Comparison of ENCODE assay signal across 10 cellular contexts in genomic region chr6:11711994-11712698, GRCh38.
DNase-seq lines count a peak whose midpoint lies in the region; ATAC-seq and TF ChIP-seq lines count a peak whose summit lies in the region.
"Had no signal": no experiment of that assay in that cellular context is flagged by ENCODE, and none has a peak within 500 bp of the region (broad histone marks: within the 10 kb centered on the region; RNA-seq: fewer than 3 reads in every experiment).

No MANE protein-coding gene starts in this region.

- no peak for ATAC-seq in CD4-positive, alpha-beta T cell (ENCODE audit: poor library complexity)
- no peak for ATAC-seq in GM23338
- ATAC-seq in activated CD8-positive, alpha-beta T cell treated with anti-CD3 and anti-CD28 coated beads, Interleukin-2, amount 10 ng/mL, durations not matched to agents 7 days and 5 days: no peak
- peak; percentile 40 for ATAC-seq in left lung
- no peak for ATAC-seq in WTC11

- no peak for TF ChIP-seq CTCF in CD4-positive, alpha-beta T cell (IDR thresholded peaks at IDR 0.05)
- TF ChIP-seq CTCF in GM23338 (conservative IDR thresholded peaks at IDR 0.05; ENCODE audit: low read depth in 2 of 2): no peak
- TF ChIP-seq CTCF in left lung (IDR thresholded peaks at IDR 0.05): no peak
- TF ChIP-seq CTCF in WTC11 (IDR thresholded peaks at IDR 0.05): no peak

- H2AFZ ChIP-seq in GM23338: peak overlapping the region; percentile 78

- POLR2A ChIA-PET in CD4-positive, alpha-beta T cell (lab: Charles Lee): interaction anchor here (0.9 to 7.8 kb wide), 6 partner anchors 11 to 299 kb away, joined by 3 to 89 read pairs (median 10); partner anchors contain the start of gene HIVEP1
- POLR2A ChIA-PET in activated CD8-positive, alpha-beta T cell treated with anti-CD3 and anti-CD28 coated beads, Interleukin-2, amount 10 ng/mL, durations not matched to agents 7 days and 5 days (lab: Charles Lee): interaction anchor here (0.6 to 5.7 kb wide), 7 partner anchors 12 to 346 kb away, joined by 3 to 24 read pairs (median 4); no protein-coding TSS in a partner anchor
- POLR2A ChIA-PET in WTC11 (lab: Charles Lee): interaction anchor here (1.1 kb wide), 1 partner anchor 301 kb away, joined by 3 read pairs; no protein-coding TSS in a partner anchor

- no peak overlapping the region for H3K4me2 ChIP-seq in GM23338

- H3K36me3 ChIP-seq in GM23338 (ENCODE audit: insufficient read depth): no peaks in the 10 kb centered on the region
- no peaks in the 10 kb centered on the region for H3K36me3 ChIP-seq in left lung
- H3K36me3 ChIP-seq: right atrium auricular region had no signal

- H3K27me3 ChIP-seq in CD4-positive, alpha-beta T cell (ENCODE audit: control insufficient read depth, insufficient read depth, low read length): no peaks in the 10 kb centered on the region
- no peaks in the 10 kb centered on the region for H3K27me3 ChIP-seq in GM23338 (ENCODE audit: insufficient read depth)
- H3K27me3 ChIP-seq in left lung: no peaks in the 10 kb centered on the region
- H3K27me3 ChIP-seq: right atrium auricular region had no signal

- H3K4me3 Mint-ChIP-seq in CD4-positive, alpha-beta T cell: peak overlapping the region; percentile 44
- H3K4me3 Mint-ChIP-seq in GM23338 (no peak overlapping the region), WTC11 (no peak overlapping the region)
- H3K4me3 Mint-ChIP-seq in activated CD8-positive, alpha-beta T cell treated with anti-CD3 and anti-CD28 coated beads, Interleukin-2, amount 10 ng/mL, durations not matched to agents 7 days and 5 days: no peak overlapping the region

- H3K27ac ChIP-seq in CD4-positive, alpha-beta T cell (ENCODE audit: low read depth, low read length): peak overlapping the region; percentile 77
- H3K27ac ChIP-seq in GM23338 (ENCODE audit: low read depth) (no peak overlapping the region), left lung (peak overlapping the region; percentile 6 to 10)

- H3K79me2 ChIP-seq in GM23338 (replicated peaks; ENCODE audit: insufficient read depth): no peaks in the 10 kb centered on the region

- no peaks in the 10 kb centered on the region for H3K9me2 ChIP-seq in GM23338 (ENCODE audit: insufficient read depth)

- H3K9me3 ChIP-seq in CD4-positive, alpha-beta T cell (ENCODE audit: control insufficient read depth, low read length): no peaks in the 10 kb centered on the region
- no peaks in the 10 kb centered on the region for H3K9me3 ChIP-seq in left lung
- H3K9me3 ChIP-seq: right atrium auricular region had no signal

- no peaks in the 10 kb centered on the region for H3F3A ChIP-seq in GM23338 (replicated peaks; ENCODE audit: low read depth)

- H3K27me3 Mint-ChIP-seq in CD4-positive, alpha-beta T cell: no peaks in the 10 kb centered on the region
- peaks cover 4% of the 10 kb centered on the region for H3K27me3 Mint-ChIP-seq in GM23338 (ENCODE audit: insufficient read depth, low read depth, poor library complexity)
- H3K27me3 Mint-ChIP-seq in activated CD8-positive, alpha-beta T cell treated with anti-CD3 and anti-CD28 coated beads, Interleukin-2, amount 10 ng/mL, durations not matched to agents 7 days and 5 days (ENCODE audit: low read depth): no peaks in the 10 kb centered on the region
- H3K27me3 Mint-ChIP-seq in WTC11 (ENCODE audit: low read depth): no peaks in the 10 kb centered on the region

- no peaks in the 10 kb centered on the region for H3K4me1 ChIP-seq in GM23338 (ENCODE audit: insufficient read depth)
- H3K4me1 ChIP-seq in left lung: peaks cover 4 to 25% of the 10 kb centered on the region in 2 donors

- intact Hi-C loops in CD4-positive, alpha-beta T cell (cut with DNase I, micrococcal nuclease): loop anchor here (2.0 to 5.0 kb wide), 5 partner anchors 17 to 340 kb away; partner anchors contain the start of genes ADTRP (in 1 of the 2) and HIVEP1 (in 1 of the 2)
- intact Hi-C loops in left lung (cut with DNase I): no loop called here

- no peak for DNase-seq in CD4-positive, alpha-beta T cell
- no peak for DNase-seq in GM23338 (ENCODE audit: low spot score)
- DNase-seq in activated CD8-positive, alpha-beta T cell treated with anti-CD3 and anti-CD28 coated beads, Interleukin-2, amount 10 ng/mL, durations not matched to agents 7 days and 5 days: no peak
- no peak for DNase-seq in left lung
- no peak for DNase-seq in T-helper 9 cell
- no peak for DNase-seq in NCI-H2029 (lab: John Stamatoyannopoulos, UW)
- DNase-seq in WTC11 (ENCODE audit: low spot score): no peak
- DNase-seq in H4 (ENCODE audit: low spot score): no peak
- DNase-seq: KBM-7 had no signal

- H3K4me3 ChIP-seq in GM23338 (no peak overlapping the region), left lung (no peak overlapping the region)
- H3K4me3 ChIP-seq: right atrium auricular region had no signal

- peaks cover 5% of the 10 kb centered on the region for H3K36me3 Mint-ChIP-seq in CD4-positive, alpha-beta T cell (ENCODE audit: low read depth)
- no peaks in the 10 kb centered on the region for H3K36me3 Mint-ChIP-seq in GM23338 (ENCODE audit: low read depth)
- peaks cover 18% of the 10 kb centered on the region for H3K36me3 Mint-ChIP-seq in activated CD8-positive, alpha-beta T cell treated with anti-CD3 and anti-CD28 coated beads, Interleukin-2, amount 10 ng/mL, durations not matched to agents 7 days and 5 days (ENCODE audit: low read depth)
- H3K36me3 Mint-ChIP-seq in WTC11: no peaks in the 10 kb centered on the region

- H3K4me1 Mint-ChIP-seq in CD4-positive, alpha-beta T cell (ENCODE audit: low read depth): peaks cover 82% of the 10 kb centered on the region
- H3K4me1 Mint-ChIP-seq in GM23338 (peaks cover 6% of the 10 kb centered on the region; the same call in 2 of the 3 replicates), WTC11 (peaks cover 27% of the 10 kb centered on the region)
- H3K4me1 Mint-ChIP-seq in activated CD8-positive, alpha-beta T cell treated with anti-CD3 and anti-CD28 coated beads, Interleukin-2, amount 10 ng/mL, durations not matched to agents 7 days and 5 days (ENCODE audit: low read depth): peaks cover 59% of the 10 kb centered on the region

- H4K20me1 ChIP-seq in GM23338 (replicated peaks; ENCODE audit: insufficient read depth): no peaks in the 10 kb centered on the region

- H3K27ac Mint-ChIP-seq in CD4-positive, alpha-beta T cell: peak overlapping the region; percentile 100
- H3K27ac Mint-ChIP-seq in GM23338: no peak overlapping the region
- peak overlapping the region; percentile 84 for H3K27ac Mint-ChIP-seq in activated CD8-positive, alpha-beta T cell treated with anti-CD3 and anti-CD28 coated beads, Interleukin-2, amount 10 ng/mL, durations not matched to agents 7 days and 5 days
- H3K27ac Mint-ChIP-seq in WTC11: no peak overlapping the region

- CTCF ChIA-PET in CD4-positive, alpha-beta T cell (lab: Charles Lee): interaction anchor here (1.5 kb wide), 1 partner anchor 522 kb away, joined by 4 read pairs; no protein-coding TSS in a partner anchor
- CTCF ChIA-PET in activated CD8-positive, alpha-beta T cell treated with anti-CD3 and anti-CD28 coated beads, Interleukin-2, amount 10 ng/mL, durations not matched to agents 7 days and 5 days (lab: Charles Lee): interaction anchor here (0.6 to 3.8 kb wide), 5 partner anchors 11 to 578 kb away, joined by 3 to 24 read pairs (median 3); partner anchors contain the start of genes EDN1 and HIVEP1
- CTCF ChIA-PET in WTC11 (lab: Charles Lee): no interaction called here

- H3K9me3 Mint-ChIP-seq in CD4-positive, alpha-beta T cell: no peaks in the 10 kb centered on the region
- H3K9me3 Mint-ChIP-seq in GM23338: no peaks in the 10 kb centered on the region
- H3K9me3 Mint-ChIP-seq in activated CD8-positive, alpha-beta T cell treated with anti-CD3 and anti-CD28 coated beads, Interleukin-2, amount 10 ng/mL, durations not matched to agents 7 days and 5 days (ENCODE audit: insufficient read depth): peaks cover 4% of the 10 kb centered on the region
- H3K9me3 Mint-ChIP-seq in WTC11: peaks cover 20% of the 10 kb centered on the region

TF ChIP-seq in GM23338, 12 proteins besides CTCF, POLR2A, EP300 and RAD21 (continues in another document):
- TF ChIP-seq EZH2 (IDR thresholded peaks at IDR 0.05; ENCODE audit: low read depth, unreplicated experiment) (no peak), CREB1 (CRISPR knock-in tag; IDR thresholded peaks at IDR 0.05; ENCODE audit: low read depth) (no peak), EZH2phosphoT487 (IDR thresholded peaks at IDR 0.05; ENCODE audit: unreplicated experiment) (no peak)

TF ChIP-seq in WTC11, 78 proteins besides CTCF, POLR2A, EP300 and RAD21 (continues in another document):
- TF ChIP-seq, protein P1, sequence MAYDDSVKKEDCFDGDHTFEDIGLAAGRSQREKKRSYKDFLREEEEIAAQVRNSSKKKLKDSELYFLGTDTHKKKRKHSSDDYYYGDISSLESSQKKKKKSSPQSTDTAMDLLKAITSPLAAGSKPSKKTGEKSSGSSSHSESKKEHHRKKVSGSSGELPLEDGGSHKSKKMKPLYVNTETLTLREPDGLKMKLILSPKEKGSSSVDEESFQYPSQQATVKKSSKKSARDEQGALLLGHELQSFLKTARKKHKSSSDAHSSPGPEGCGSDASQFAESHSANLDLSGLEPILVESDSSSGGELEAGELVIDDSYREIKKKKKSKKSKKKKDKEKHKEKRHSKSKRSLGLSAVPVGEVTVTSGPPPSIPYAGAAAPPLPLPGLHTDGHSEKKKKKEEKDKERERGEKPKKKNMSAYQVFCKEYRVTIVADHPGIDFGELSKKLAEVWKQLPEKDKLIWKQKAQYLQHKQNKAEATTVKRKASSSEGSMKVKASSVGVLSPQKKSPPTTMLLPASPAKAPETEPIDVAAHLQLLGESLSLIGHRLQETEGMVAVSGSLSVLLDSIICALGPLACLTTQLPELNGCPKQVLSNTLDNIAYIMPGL (CRISPR knock-in tag; IDR thresholded peaks at IDR 0.05): no peak
- no peak for TF ChIP-seq NFE2L1 (CRISPR knock-in tag; IDR thresholded peaks at IDR 0.05)
- TF ChIP-seq, protein P2, sequence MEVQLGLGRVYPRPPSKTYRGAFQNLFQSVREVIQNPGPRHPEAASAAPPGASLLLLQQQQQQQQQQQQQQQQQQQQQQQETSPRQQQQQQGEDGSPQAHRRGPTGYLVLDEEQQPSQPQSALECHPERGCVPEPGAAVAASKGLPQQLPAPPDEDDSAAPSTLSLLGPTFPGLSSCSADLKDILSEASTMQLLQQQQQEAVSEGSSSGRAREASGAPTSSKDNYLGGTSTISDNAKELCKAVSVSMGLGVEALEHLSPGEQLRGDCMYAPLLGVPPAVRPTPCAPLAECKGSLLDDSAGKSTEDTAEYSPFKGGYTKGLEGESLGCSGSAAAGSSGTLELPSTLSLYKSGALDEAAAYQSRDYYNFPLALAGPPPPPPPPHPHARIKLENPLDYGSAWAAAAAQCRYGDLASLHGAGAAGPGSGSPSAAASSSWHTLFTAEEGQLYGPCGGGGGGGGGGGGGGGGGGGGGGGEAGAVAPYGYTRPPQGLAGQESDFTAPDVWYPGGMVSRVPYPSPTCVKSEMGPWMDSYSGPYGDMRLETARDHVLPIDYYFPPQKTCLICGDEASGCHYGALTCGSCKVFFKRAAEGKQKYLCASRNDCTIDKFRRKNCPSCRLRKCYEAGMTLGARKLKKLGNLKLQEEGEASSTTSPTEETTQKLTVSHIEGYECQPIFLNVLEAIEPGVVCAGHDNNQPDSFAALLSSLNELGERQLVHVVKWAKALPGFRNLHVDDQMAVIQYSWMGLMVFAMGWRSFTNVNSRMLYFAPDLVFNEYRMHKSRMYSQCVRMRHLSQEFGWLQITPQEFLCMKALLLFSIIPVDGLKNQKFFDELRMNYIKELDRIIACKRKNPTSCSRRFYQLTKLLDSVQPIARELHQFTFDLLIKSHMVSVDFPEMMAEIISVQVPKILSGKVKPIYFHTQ (CRISPR knock-in tag; IDR thresholded peaks at IDR 0.05): no peak
- TF ChIP-seq ZNF416 (CRISPR knock-in tag; IDR thresholded peaks at IDR 0.05): no peak

Comparison
In these comparisons a context has a peak if more than half of its experiments do, and no peak if none do; other contexts are left out.
1. H3K27ac Mint-ChIP-seq: peak in CD4-positive, alpha-beta T cell (single experiment) and activated CD8-positive, alpha-beta T cell treated with anti-CD3 and anti-CD28 coated beads, Interleukin-2, amount 10 ng/mL, durations not matched to agents 7 days and 5 days (single experiment); none in GM23338 (single experiment) and WTC11 (single experiment).
2. intact Hi-C loops: an anchor here in CD4-positive, alpha-beta T cell (2.0 to 5.0 kb wide); none called in left lung.